Comparison of ENCODE assay signal across 1 cellular context in the genomic region with DNA sequence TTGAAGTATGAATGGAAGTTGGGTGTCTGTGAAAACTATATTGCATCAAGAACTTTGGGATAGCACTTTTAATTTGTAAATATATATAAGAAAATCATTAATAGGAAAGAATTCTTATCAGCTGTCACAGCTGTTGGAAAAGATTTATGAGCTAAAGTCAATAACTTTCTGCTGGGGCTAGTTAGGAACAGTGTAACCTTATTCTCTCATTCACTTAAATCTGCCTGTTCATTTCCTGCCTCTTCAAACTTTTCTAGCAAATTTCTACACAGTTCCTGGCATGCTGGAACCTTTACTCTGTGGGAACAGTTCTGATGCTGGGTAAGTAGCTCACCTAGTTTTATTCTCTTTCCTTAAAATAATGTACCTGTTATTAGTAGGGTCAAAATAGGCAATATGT.
TF ChIP-seq lines count a peak whose summit lies in the region.

No MANE protein-coding gene starts in this region.

TF ChIP-seq in endothelial cell of umbilical vein, 7 proteins besides CTCF, POLR2A, EP300 and RAD21 (continued from another document):
- TF ChIP-seq GATA2 (IDR thresholded peaks at IDR 0.05; ENCODE audit: insufficient read depth, insufficient read length, low read depth, low read length) (no peak), MYC (IDR thresholded peaks at IDR 0.05; ENCODE audit: low read depth, low read length) (no peak), POLR2AphosphoS5 (IDR thresholded peaks at IDR 0.05; ENCODE audit: insufficient read depth, low read depth, low read length) (no peak), JUN (IDR thresholded peaks at IDR 0.05; ENCODE audit: borderline replicate concordance, insufficient read depth, insufficient read length, low read depth) (no peak)
